In the genomic region with DNA sequence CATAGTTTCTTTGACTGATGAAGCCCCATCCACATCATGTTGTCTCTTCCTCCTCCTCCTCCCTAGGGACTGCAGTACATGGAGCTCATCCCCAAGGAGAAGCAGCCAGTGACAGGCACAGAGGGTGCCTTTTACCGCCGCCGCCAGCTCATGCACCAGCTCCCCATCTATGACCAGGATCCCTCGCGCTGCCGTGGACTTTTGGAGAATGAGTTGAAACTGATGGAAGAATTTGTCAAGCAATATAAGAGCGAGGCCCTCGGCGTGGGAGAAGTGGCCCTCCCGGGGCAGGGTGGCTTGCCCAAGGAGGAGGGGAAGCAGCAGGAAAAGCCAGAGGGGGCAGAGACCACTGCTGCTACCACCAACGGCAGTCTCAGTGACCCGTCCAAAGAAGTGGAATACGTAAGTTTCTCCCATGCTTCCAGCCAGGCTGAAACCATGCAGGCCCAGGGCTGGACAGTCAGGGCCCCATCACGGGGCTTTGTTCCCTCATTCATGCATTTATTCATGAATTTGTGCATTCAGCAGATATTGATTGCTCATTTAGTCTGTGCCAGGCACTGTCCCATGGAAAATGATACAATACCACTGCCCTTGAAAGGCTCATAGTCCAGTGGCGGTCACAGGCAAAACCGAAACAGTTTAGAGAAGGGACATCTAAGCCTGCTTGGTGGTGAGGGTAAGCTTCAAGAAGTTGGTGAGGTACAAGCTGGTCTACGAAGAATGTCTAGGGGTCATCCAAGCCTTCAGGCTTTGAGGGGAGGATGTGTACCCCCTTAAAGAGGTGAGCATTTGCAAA, we compare ENCODE assay signal across 24 cellular contexts.
"Had no signal": no experiment of that assay in that cellular context is flagged by ENCODE, and none has a peak within 500 bp of the region (broad histone marks: within the 10 kb centered on the region; RNA-seq: fewer than 3 reads in every experiment).

No MANE protein-coding gene starts in this region.

- H3K27me3 ChIP-seq: adrenal gland, body of pancreas, Peyer's patch, SJCRH30 had no signal

- H3K27me3 Mint-ChIP-seq: activated naive CD8-positive, alpha-beta T cell treated with anti-CD3 and anti-CD28 coated beads, Interleukin-2, amount 10 ng/mL, durations not matched to agents 7 days and 5 days had no signal

- H3K9me3 Mint-ChIP-seq: activated naive CD8-positive, alpha-beta T cell treated with anti-CD3 and anti-CD28 coated beads, Interleukin-2, amount 10 ng/mL, durations not matched to agents 7 days and 5 days; T-helper 1 cell treated with Interleukin-12 subunit alpha and Interleukin-12 subunit beta and Interleukin-4 antibody, amounts not matched to agents 30 μg/mL and 1 μg/mL, for 36 hours had no signal

- H3K36me3 Mint-ChIP-seq: activated naive CD8-positive, alpha-beta T cell treated with anti-CD3 and anti-CD28 coated beads, Interleukin-2, amount 10 ng/mL, durations not matched to agents 7 days and 5 days had no signal

- H3K27ac Mint-ChIP-seq: activated CD8-positive, alpha-beta T cell treated with anti-CD3 and anti-CD28 coated beads, Interleukin-2, amount 10 ng/mL, durations not matched to agents 7 days and 5 days; activated naive CD8-positive, alpha-beta T cell treated with anti-CD3 and anti-CD28 coated beads, Interleukin-2, amount 10 ng/mL, durations not matched to agents 7 days and 5 days; T-helper 1 cell treated with Interleukin-12 subunit alpha and Interleukin-12 subunit beta and Interleukin-4 antibody, amounts not matched to agents 30 μg/mL and 1 μg/mL, for 36 hours had no signal

- H3K4me1 Mint-ChIP-seq: activated naive CD8-positive, alpha-beta T cell treated with anti-CD3 and anti-CD28 coated beads, Interleukin-2, amount 10 ng/mL, durations not matched to agents 7 days and 5 days had no signal

- ATAC-seq: activated CD4-positive, CD25-positive, alpha-beta regulatory T cell treated with anti-CD3 and anti-CD28 coated beads, Interleukin-2, amount 50 U/mL, for 24 hours; activated CD8-positive, alpha-beta T cell treated with anti-CD3 and anti-CD28 coated beads, Interleukin-2, amount 10 ng/mL, durations not matched to agents 7 days and 5 days; body of pancreas; SK-N-SH treated with all-trans-retinoic acid at 6 μM for 48 hours had no signal

- H3K4me3 ChIP-seq: adrenal gland, body of pancreas, Peyer's patch, SJCRH30 had no signal

- H3K27ac ChIP-seq: adrenal gland, body of pancreas, Peyer's patch, RWPE1, SJCRH30 had no signal

- DNase-seq: activated CD4-positive, alpha-beta T cell treated with anti-CD3 and anti-CD28 coated beads for 4 hours; activated CD4-positive, alpha-beta T cell treated with anti-CD3 and anti-CD28 coated beads, Interleukin-2, amount 50 U/mL, for 4 hours; activated CD8-positive, alpha-beta memory T cell treated with anti-CD3 and anti-CD28 coated beads, Interleukin-2, amount 50 U/mL, for 48 hours; activated CD8-positive, alpha-beta T cell treated with anti-CD3 and anti-CD28 coated beads, Interleukin-2, amount 10 ng/mL, durations not matched to agents 7 days and 5 days; activated naive CD4-positive, alpha-beta T cell treated with anti-CD3 and anti-CD28 coated beads, Interleukin-2, amount 50 U/mL, for 16 hours; activated naive CD8-positive, alpha-beta T cell treated with anti-CD3 and anti-CD28 coated beads, Interleukin-2, amount 10 ng/mL, durations not matched to agents 7 days and 5 days; activated T-cell treated with anti-CD3 and anti-CD28 coated beads, Interleukin-2, amount 50 U/mL, for 1 hour; adrenal gland; anterior cingulate cortex; body of pancreas; MM.1S; NCI-H1105 treated with DMSO at 0.1 percent for 48 hours; NCI-H1436 treated with DMSO at 0.1 percent for 48 hours; NCI-H187; NCI-H2081; NCI-H524; Peyer's patch; Right ventricle myocardium superior; SJCRH30 had no signal

- H3K4me3 Mint-ChIP-seq: activated CD8-positive, alpha-beta T cell treated with anti-CD3 and anti-CD28 coated beads, Interleukin-2, amount 10 ng/mL, durations not matched to agents 7 days and 5 days; activated naive CD8-positive, alpha-beta T cell treated with anti-CD3 and anti-CD28 coated beads, Interleukin-2, amount 10 ng/mL, durations not matched to agents 7 days and 5 days; T-helper 1 cell treated with Interleukin-12 subunit alpha and Interleukin-12 subunit beta and Interleukin-4 antibody, amounts not matched to agents 30 μg/mL and 1 μg/mL, for 36 hours had no signal

- H3K9me3 ChIP-seq: adrenal gland, body of pancreas, Peyer's patch, SJCRH30 had no signal

- FAIRE-seq: bronchial epithelial cell had no signal

- H3K4me1 ChIP-seq: adrenal gland, body of pancreas, Peyer's patch, SJCRH30 had no signal
